ENCODE assay signal across 1 cellular context in the genomic region with DNA sequence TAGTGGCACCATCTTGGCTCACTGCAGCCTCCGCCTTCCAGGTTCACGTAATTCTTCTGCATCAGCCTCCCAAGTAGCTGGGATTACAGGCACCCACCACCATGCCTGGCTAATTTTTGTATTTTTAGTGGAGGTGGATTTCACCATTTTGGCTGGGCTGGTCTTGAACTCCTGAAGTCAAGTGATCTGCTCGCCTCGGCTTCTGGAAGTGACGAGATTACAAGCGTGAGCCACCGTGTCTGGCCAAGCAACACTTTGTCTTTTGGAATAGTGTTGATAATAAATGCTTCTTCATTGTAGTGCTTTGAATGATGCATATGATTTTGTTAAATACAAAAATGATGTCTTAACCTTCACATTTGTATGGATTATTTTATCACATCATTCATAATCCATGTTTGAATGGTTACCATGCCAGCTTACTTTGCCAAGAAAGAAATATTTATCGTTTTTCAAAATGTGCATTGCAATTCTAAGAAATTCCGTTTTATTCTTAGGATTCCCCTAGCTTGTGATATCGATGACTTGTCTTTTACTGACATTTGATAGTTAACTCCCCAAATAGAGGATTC.
TF ChIP-seq lines count a peak whose summit lies in the region.

No MANE protein-coding gene starts in this region.

TF ChIP-seq in K562, 482 proteins besides CTCF, POLR2A, EP300 and RAD21 (continued from another document and continues in another):
- TF ChIP-seq JUN (IDR thresholded peaks at IDR 0.05; ENCODE audit: borderline replicate concordance, low read depth, low read length) (no peak), JUN (CRISPR knock-in tag; IDR thresholded peaks at IDR 0.05; ENCODE audit: borderline replicate concordance) (no peak), CHCHD3 (CRISPR knock-in tag; IDR thresholded peaks at IDR 0.05) (no peak), GABPA (tag; conservative IDR thresholded peaks at IDR 0.05; ENCODE audit: low read depth) (no peak), HNRNPUL1 (IDR thresholded peaks at IDR 0.05; ENCODE audit: low read length) (no peak), SNIP1 (IDR thresholded peaks at IDR 0.05; ENCODE audit: low read depth) (no peak), ZNF583 (CRISPR knock-in tag; IDR thresholded peaks at IDR 0.05) (no peak), NCOR1 (IDR thresholded peaks at IDR 0.05) (no peak), SP1 (CRISPR knock-in tag; IDR thresholded peaks at IDR 0.05) (no peak), SMC3 (conservative IDR thresholded peaks at IDR 0.05; ENCODE audit: insufficient read depth, low read depth, low read length) (no peak), SMAD2 (IDR thresholded peaks at IDR 0.05; ENCODE audit: low read depth, low read length) (no peak), PML (IDR thresholded peaks at IDR 0.05; ENCODE audit: low read length) (no peak), TRIM24 (IDR thresholded peaks at IDR 0.05) (no peak), DMBX1 (CRISPR knock-in tag; IDR thresholded peaks at IDR 0.05; ENCODE audit: borderline replicate concordance) (0 out of 2 replicates have a peak, but pooled peaks have one; percentile 22), SOX6 (IDR thresholded peaks at IDR 0.05) (0 out of 2 replicates have a peak, but pooled peaks have one; percentile 8), ZNF217 (CRISPR knock-in tag; IDR thresholded peaks at IDR 0.05) (no peak), ZZZ3 (IDR thresholded peaks at IDR 0.05) (no peak), PCBP2 (IDR thresholded peaks at IDR 0.05; ENCODE audit: low read depth, low read length, poor library complexity, severe bottlenecking) (no peak), EP400 (IDR thresholded peaks at IDR 0.05) (peak; percentile 11; the same call in 1 of the 2 replicates), SIN3A (IDR thresholded peaks at IDR 0.05; ENCODE audit: borderline replicate concordance in 2 of 2, control insufficient read depth in 1 of 2, low read depth in 2 of 2, low read length in 2 of 2) (no peak), U2AF1 (optimal IDR thresholded peaks at IDR 0.05; ENCODE audit: low read depth, low read length) (no peak), EHMT2 (IDR thresholded peaks at IDR 0.05) (peak; percentile 79; the same call in 1 of the 2 replicates), JUND (IDR thresholded peaks at IDR 0.05; ENCODE audit: borderline replicate concordance, low read depth, low read length) (no peak), JUND (tag; IDR thresholded peaks at IDR 0.05; ENCODE audit: borderline replicate concordance, low read depth, low read length) (no peak), TCFL5 (CRISPR knock-in tag; conservative IDR thresholded peaks at IDR 0.05) (no peak), CBFA2T3 (IDR thresholded peaks at IDR 0.05) (no peak), ATF1 (CRISPR knock-in tag; IDR thresholded peaks at IDR 0.05) (no peak), ATF1 (tag; IDR thresholded peaks at IDR 0.05) (0 out of 2 replicates have a peak, but pooled peaks have one; percentile 24), ZNF263 (CRISPR knock-in tag; IDR thresholded peaks at IDR 0.05; ENCODE audit: borderline replicate concordance) (no peak), CEBPG (CRISPR knock-in tag; IDR thresholded peaks at IDR 0.05) (peak; percentile 37; the same call in 1 of the 2 replicates), CEBPG (tag; conservative IDR thresholded peaks at IDR 0.05 in 1 of 2, IDR thresholded peaks at IDR 0.05 in 1 of 2) (peak; percentile 49 to 64), TEAD4 (IDR thresholded peaks at IDR 0.05; ENCODE audit: low read length) (no peak), TEAD4 (CRISPR knock-in tag; IDR thresholded peaks at IDR 0.05; ENCODE audit: borderline replicate concordance) (no peak), NFE2L1 (tag; IDR thresholded peaks at IDR 0.05; ENCODE audit: borderline replicate concordance, low read depth) (no peak), NCOA4 (IDR thresholded peaks at IDR 0.05; ENCODE audit: partially characterized antibody) (no peak), SMARCA5 (IDR thresholded peaks at IDR 0.05) (no peak), CXXC5 (CRISPR knock-in tag; IDR thresholded peaks at IDR 0.05) (no peak; the same call in 1 of the 2 replicates), TAF15 (IDR thresholded peaks at IDR 0.05; ENCODE audit: low read depth, low read length) (no peak), ZBTB8A (IDR thresholded peaks at IDR 0.05; ENCODE audit: partially characterized antibody) (no peak), BRF1 (IDR thresholded peaks at IDR 0.05; ENCODE audit: borderline replicate concordance, extremely low read depth, insufficient read length) (no peak), MCM2 (IDR thresholded peaks at IDR 0.05; ENCODE audit: low read depth) (no peak), PYGO2 (tag; IDR thresholded peaks at IDR 0.05) (no peak)
- TF ChIP-seq, protein P1, sequence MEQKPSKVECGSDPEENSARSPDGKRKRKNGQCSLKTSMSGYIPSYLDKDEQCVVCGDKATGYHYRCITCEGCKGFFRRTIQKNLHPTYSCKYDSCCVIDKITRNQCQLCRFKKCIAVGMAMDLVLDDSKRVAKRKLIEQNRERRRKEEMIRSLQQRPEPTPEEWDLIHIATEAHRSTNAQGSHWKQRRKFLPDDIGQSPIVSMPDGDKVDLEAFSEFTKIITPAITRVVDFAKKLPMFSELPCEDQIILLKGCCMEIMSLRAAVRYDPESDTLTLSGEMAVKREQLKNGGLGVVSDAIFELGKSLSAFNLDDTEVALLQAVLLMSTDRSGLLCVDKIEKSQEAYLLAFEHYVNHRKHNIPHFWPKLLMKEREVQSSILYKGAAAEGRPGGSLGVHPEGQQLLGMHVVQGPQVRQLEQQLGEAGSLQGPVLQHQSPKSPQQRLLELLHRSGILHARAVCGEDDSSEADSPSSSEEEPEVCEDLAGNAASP (IDR thresholded peaks at IDR 0.05) = no peak
- TF ChIP-seq, protein P2, sequence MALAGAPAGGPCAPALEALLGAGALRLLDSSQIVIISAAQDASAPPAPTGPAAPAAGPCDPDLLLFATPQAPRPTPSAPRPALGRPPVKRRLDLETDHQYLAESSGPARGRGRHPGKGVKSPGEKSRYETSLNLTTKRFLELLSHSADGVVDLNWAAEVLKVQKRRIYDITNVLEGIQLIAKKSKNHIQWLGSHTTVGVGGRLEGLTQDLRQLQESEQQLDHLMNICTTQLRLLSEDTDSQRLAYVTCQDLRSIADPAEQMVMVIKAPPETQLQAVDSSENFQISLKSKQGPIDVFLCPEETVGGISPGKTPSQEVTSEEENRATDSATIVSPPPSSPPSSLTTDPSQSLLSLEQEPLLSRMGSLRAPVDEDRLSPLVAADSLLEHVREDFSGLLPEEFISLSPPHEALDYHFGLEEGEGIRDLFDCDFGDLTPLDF (CRISPR knock-in tag; IDR thresholded peaks at IDR 0.05) = no peak
- TF ChIP-seq, protein P3, sequence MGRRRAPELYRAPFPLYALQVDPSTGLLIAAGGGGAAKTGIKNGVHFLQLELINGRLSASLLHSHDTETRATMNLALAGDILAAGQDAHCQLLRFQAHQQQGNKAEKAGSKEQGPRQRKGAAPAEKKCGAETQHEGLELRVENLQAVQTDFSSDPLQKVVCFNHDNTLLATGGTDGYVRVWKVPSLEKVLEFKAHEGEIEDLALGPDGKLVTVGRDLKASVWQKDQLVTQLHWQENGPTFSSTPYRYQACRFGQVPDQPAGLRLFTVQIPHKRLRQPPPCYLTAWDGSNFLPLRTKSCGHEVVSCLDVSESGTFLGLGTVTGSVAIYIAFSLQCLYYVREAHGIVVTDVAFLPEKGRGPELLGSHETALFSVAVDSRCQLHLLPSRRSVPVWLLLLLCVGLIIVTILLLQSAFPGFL (CRISPR knock-in tag; IDR thresholded peaks at IDR 0.05) = 0 out of 2 replicates have a peak, but pooled peaks have one; percentile 13
- TF ChIP-seq, protein P4, sequence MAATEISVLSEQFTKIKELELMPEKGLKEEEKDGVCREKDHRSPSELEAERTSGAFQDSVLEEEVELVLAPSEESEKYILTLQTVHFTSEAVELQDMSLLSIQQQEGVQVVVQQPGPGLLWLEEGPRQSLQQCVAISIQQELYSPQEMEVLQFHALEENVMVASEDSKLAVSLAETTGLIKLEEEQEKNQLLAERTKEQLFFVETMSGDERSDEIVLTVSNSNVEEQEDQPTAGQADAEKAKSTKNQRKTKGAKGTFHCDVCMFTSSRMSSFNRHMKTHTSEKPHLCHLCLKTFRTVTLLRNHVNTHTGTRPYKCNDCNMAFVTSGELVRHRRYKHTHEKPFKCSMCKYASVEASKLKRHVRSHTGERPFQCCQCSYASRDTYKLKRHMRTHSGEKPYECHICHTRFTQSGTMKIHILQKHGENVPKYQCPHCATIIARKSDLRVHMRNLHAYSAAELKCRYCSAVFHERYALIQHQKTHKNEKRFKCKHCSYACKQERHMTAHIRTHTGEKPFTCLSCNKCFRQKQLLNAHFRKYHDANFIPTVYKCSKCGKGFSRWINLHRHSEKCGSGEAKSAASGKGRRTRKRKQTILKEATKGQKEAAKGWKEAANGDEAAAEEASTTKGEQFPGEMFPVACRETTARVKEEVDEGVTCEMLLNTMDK (IDR thresholded peaks at IDR 0.05; ENCODE audit: borderline replicate concordance, insufficient read depth, low read depth, low read length, poor library complexity, severe bottlenecking) = no peak
- TF ChIP-seq, protein P5, sequence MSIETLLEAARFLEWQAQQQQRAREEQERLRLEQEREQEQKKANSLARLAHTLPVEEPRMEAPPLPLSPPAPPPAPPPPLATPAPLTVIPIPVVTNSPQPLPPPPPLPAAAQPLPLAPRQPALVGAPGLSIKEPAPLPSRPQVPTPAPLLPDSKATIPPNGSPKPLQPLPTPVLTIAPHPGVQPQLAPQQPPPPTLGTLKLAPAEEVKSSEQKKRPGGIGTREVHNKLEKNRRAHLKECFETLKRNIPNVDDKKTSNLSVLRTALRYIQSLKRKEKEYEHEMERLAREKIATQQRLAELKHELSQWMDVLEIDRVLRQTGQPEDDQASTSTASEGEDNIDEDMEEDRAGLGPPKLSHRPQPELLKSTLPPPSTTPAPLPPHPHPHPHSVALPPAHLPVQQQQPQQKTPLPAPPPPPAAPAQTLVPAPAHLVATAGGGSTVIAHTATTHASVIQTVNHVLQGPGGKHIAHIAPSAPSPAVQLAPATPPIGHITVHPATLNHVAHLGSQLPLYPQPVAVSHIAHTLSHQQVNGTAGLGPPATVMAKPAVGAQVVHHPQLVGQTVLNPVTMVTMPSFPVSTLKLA (conservative IDR thresholded peaks at IDR 0.05) = no peak
- TF ChIP-seq, protein P6, sequence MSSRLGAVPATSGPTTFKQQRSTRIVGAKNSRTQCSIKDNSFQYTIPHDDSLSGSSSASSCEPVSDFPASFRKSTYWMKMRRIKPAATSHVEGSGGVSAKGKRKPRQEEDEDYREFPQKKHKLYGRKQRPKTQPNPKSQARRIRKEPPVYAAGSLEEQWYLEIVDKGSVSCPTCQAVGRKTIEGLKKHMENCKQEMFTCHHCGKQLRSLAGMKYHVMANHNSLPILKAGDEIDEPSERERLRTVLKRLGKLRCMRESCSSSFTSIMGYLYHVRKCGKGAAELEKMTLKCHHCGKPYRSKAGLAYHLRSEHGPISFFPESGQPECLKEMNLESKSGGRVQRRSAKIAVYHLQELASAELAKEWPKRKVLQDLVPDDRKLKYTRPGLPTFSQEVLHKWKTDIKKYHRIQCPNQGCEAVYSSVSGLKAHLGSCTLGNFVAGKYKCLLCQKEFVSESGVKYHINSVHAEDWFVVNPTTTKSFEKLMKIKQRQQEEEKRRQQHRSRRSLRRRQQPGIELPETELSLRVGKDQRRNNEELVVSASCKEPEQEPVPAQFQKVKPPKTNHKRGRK (tag; IDR thresholded peaks at IDR 0.05) = no peak
- TF ChIP-seq, protein P7, sequence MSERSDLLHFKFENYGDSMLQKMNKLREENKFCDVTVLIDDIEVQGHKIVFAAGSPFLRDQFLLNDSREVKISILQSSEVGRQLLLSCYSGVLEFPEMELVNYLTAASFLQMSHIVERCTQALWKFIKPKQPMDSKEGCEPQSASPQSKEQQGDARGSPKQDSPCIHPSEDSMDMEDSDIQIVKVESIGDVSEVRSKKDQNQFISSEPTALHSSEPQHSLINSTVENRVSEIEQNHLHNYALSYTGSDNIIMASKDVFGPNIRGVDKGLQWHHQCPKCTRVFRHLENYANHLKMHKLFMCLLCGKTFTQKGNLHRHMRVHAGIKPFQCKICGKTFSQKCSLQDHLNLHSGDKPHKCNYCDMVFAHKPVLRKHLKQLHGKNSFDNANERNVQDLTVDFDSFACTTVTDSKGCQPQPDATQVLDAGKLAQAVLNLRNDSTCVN (CRISPR knock-in tag; IDR thresholded peaks at IDR 0.05) = no peak
- TF ChIP-seq, protein P8, sequence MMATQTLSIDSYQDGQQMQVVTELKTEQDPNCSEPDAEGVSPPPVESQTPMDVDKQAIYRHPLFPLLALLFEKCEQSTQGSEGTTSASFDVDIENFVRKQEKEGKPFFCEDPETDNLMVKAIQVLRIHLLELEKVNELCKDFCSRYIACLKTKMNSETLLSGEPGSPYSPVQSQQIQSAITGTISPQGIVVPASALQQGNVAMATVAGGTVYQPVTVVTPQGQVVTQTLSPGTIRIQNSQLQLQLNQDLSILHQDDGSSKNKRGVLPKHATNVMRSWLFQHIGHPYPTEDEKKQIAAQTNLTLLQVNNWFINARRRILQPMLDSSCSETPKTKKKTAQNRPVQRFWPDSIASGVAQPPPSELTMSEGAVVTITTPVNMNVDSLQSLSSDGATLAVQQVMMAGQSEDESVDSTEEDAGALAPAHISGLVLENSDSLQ (IDR thresholded peaks at IDR 0.05) = no peak
- TF ChIP-seq, protein P9, sequence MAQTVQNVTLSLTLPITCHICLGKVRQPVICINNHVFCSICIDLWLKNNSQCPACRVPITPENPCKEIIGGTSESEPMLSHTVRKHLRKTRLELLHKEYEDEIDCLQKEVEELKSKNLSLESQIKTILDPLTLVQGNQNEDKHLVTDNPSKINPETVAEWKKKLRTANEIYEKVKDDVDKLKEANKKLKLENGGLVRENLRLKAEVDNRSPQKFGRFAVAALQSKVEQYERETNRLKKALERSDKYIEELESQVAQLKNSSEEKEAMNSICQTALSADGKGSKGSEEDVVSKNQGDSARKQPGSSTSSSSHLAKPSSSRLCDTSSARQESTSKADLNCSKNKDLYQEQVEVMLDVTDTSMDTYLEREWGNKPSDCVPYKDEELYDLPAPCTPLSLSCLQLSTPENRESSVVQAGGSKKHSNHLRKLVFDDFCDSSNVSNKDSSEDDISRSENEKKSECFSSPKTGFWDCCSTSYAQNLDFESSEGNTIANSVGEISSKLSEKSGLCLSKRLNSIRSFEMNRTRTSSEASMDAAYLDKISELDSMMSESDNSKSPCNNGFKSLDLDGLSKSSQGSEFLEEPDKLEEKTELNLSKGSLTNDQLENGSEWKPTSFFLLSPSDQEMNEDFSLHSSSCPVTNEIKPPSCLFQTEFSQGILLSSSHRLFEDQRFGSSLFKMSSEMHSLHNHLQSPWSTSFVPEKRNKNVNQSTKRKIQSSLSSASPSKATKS (CRISPR knock-in tag; IDR thresholded peaks at IDR 0.05) = no peak
- TF ChIP-seq, protein P10, sequence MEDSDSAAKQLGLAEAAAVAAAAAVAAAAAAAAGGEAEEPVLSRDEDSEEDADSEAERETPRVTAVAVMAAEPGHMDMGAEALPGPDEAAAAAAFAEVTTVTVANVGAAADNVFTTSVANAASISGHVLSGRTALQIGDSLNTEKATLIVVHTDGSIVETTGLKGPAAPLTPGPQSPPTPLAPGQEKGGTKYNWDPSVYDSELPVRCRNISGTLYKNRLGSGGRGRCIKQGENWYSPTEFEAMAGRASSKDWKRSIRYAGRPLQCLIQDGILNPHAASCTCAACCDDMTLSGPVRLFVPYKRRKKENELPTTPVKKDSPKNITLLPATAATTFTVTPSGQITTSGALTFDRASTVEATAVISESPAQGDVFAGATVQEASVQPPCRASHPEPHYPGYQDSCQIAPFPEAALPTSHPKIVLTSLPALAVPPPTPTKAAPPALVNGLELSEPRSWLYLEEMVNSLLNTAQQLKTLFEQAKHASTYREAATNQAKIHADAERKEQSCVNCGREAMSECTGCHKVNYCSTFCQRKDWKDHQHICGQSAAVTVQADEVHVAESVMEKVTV (CRISPR knock-in tag; IDR thresholded peaks at IDR 0.05) = no peak
- TF ChIP-seq, protein P11, sequence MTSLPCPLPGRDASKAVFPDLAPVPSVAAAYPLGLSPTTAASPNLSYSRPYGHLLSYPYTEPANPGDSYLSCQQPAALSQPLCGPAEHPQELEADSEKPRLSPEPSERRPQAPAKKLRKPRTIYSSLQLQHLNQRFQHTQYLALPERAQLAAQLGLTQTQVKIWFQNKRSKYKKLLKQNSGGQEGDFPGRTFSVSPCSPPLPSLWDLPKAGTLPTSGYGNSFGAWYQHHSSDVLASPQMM (CRISPR knock-in tag; IDR thresholded peaks at IDR 0.05) = no peak
